In the genomic region with DNA sequence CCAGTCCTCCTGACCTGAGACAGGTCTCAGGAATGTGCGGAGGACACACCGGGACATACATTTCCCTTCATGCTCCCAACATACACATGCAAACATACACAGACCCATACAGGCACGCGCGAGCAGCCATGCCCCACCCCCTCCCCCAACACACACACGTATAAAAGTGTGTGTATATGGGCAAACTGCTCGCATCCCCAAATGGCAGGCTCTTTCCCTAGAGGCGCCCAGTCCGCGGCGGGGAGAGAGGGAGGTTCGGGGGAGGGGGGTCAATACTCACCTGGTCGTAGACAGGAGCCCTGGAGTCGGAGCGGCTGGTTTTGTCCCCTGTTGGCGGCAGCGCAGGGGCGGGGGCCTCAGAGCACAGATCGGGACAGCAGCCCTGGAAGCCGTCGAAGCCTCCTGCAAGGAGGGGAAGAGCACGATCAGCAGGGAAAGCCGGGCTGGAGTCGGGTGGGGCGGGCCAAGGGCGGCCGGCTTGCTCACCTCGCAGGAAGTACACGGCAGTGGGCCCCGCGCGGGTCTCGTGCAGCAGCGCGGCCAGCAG, we compare ENCODE assay signal across 8 cellular contexts. TPM values are rescaled to one million over a fixed set of nuclear protein-coding genes. Genes with fewer than 3 reads are reported as not detected.
DNase-seq lines count a peak whose midpoint lies in the region; ATAC-seq, FAIRE-seq and TF ChIP-seq lines count a peak whose summit lies in the region.

No MANE protein-coding gene starts in this region.

- POLR2A ChIA-PET in BJ (lab: Charles Lee), result interaction anchor here (0.6 kb wide), 1 partner anchor 48 kb away, joined by 4 read pairs; no protein-coding TSS in a partner anchor
- POLR2A ChIA-PET in activated CD4-positive, alpha-beta memory T cell treated with anti-CD3 and anti-CD28 coated beads for 36 hours (lab: Charles Lee), result interaction anchor here (1.6 to 11.0 kb wide), 4 partner anchors 14 to 122 kb away, joined by 4 to 206 read pairs (median 117); no protein-coding TSS in a partner anchor

- H3K4me3 ChIP-seq in BJ (ENCODE audit: low read depth, low read length) (peak overlapping the region; percentile 57), fibroblast of pulmonary artery (replicated peaks; ENCODE audit: low read depth, low read length) (peak overlapping the region; percentile 47), sigmoid colon (peak overlapping the region; percentile 18 to 70 (median 57))

- no peaks in the 10 kb centered on the region for H3K9me3 Mint-ChIP-seq in activated CD4-positive, alpha-beta memory T cell treated with anti-CD3 and anti-CD28 coated beads for 36 hours

- peaks cover 38% of the 10 kb centered on the region for H3K36me3 Mint-ChIP-seq in activated CD4-positive, alpha-beta memory T cell treated with anti-CD3 and anti-CD28 coated beads for 36 hours

- no peak for ATAC-seq in HG02840 (IDR thresholded peaks at IDR 0.05; ENCODE audit: low FRiP score, unreplicated experiment)

- H3K4me1 Mint-ChIP-seq in activated CD4-positive, alpha-beta memory T cell treated with anti-CD3 and anti-CD28 coated beads for 36 hours (ENCODE audit: low read depth), result peaks cover 55% of the 10 kb centered on the region

- no peaks in the 10 kb centered on the region for H3K9me3 ChIP-seq in sigmoid colon

- no peak for FAIRE-seq in frontal cortex (lab: Jason Lieb, UNC)

- H3K27ac ChIP-seq in sigmoid colon, result peak overlapping the region in 3 of 4 donors; percentile 28 to 60 (median 60)

- TF ChIP-seq EP300 in sigmoid colon (IDR thresholded peaks at IDR 0.05), result no peak

- DNase-seq in BJ (ENCODE audit: low read depth) (no peak), HK-2 (ENCODE audit: unreplicated experiment) (peak; percentile 60), fibroblast of pulmonary artery (ENCODE audit: low read depth) (no peak), sigmoid colon (peak; percentile 66), frontal cortex (ENCODE audit: low spot score in 2 of 2) (no peak), SIG-M5 (lab: John Stamatoyannopoulos, UW) (no peak)
- peak; percentile 50 for DNase-seq in activated CD4-positive, alpha-beta memory T cell treated with anti-CD3 and anti-CD28 coated beads for 36 hours

- no peak for TF ChIP-seq CTCF in BJ (IDR thresholded peaks at IDR 0.05; ENCODE audit: insufficient read depth, low read depth, low read length)
- TF ChIP-seq CTCF in fibroblast of pulmonary artery (IDR thresholded peaks at IDR 0.05; ENCODE audit: low read length, missing control alignments), result no peak
- no peak for TF ChIP-seq CTCF in sigmoid colon (IDR thresholded peaks at IDR 0.05)

- H3K4me1 ChIP-seq in sigmoid colon, result peaks cover 0 to 17% (median 15%) of the 10 kb centered on the region in 4 donors

- 5 to 15% methylated on average over 35 of the region's 35 CpGs for WGBS in sigmoid colon, 2 donors

- H3K27me3 ChIP-seq in BJ (ENCODE audit: control insufficient read depth, insufficient read depth, low read length), result no peaks in the 10 kb centered on the region
- peaks cover 0 to 9% (median 0%) of the 10 kb centered on the region in 3 donors for H3K27me3 ChIP-seq in sigmoid colon

- intact Hi-C loops in activated CD4-positive, alpha-beta memory T cell treated with anti-CD3 and anti-CD28 coated beads for 36 hours (cut with micrococcal nuclease), result loop anchor here (1.0 to 5.0 kb wide), 6 partner anchors 14 to 493 kb away; a partner anchor contains a TSS
- intact Hi-C loops in sigmoid colon (cut with DNase I), result loop anchor here (5.0 kb wide), 1 partner anchor 118 kb away; no protein-coding TSS in a partner anchor

- no peaks in the 10 kb centered on the region for H3K36me3 ChIP-seq in BJ (ENCODE audit: control insufficient read depth, insufficient read depth, low read length)
- no peaks in the 10 kb centered on the region for H3K36me3 ChIP-seq in sigmoid colon

- H3K27me3 Mint-ChIP-seq in activated CD4-positive, alpha-beta memory T cell treated with anti-CD3 and anti-CD28 coated beads for 36 hours, result peaks cover 4% of the 10 kb centered on the region

- CTCF ChIA-PET in BJ (lab: Yijun Ruan, JAX), result interaction anchor here (1.0 to 2.0 kb wide), 3 partner anchors 65 to 152 kb away, joined by 3 to 5 read pairs (median 4); a partner anchor contains a TSS
- CTCF ChIA-PET in activated CD4-positive, alpha-beta memory T cell treated with anti-CD3 and anti-CD28 coated beads for 36 hours (lab: Charles Lee), result interaction anchor here (1.1 to 13.8 kb wide), 7 partner anchors 14 to 152 kb away, joined by 3 to 474 read pairs (median 6); a partner anchor contains a TSS

- no peak for TF ChIP-seq POLR2A in sigmoid colon (IDR thresholded peaks at IDR 0.05)

- H3K4me3 Mint-ChIP-seq in activated CD4-positive, alpha-beta memory T cell treated with anti-CD3 and anti-CD28 coated beads for 36 hours, result peak overlapping the region; percentile 96

- H3K27ac Mint-ChIP-seq in activated CD4-positive, alpha-beta memory T cell treated with anti-CD3 and anti-CD28 coated beads for 36 hours, result peak overlapping the region; percentile 95

RNA-seq across cellular contexts. Expression of a gene that starts 0.7 kb away (rescaled TPM):
- polyA plus RNA-seq in BJ (2011; rRNA removed) (0.82 and 2.2 TPM in 2 replicates), sigmoid colon (10 to 100 TPM in 1 of 3 donors, 1 to 10 TPM in 2; 1.2 to 17.4 (median 1.2) TPM)
- polyA minus RNA-seq in BJ (2011; rRNA and poly(A)+ RNA removed), result 0.67 and 1.6 TPM in 2 replicates
- 100 to 1,000 TPM; 522 to 539 TPM for total RNA-seq in activated CD4-positive, alpha-beta memory T cell treated with anti-CD3 and anti-CD28 coated beads for 36 hours
- total RNA-seq in sigmoid colon (1 to 10 TPM in 3 of 4 donors, not detected in 1; 2.5 to 6.7 (median 3.0) TPM), frontal cortex (4.5 TPM)

RNA-seq across cellular contexts. Expression of a gene that starts 6.3 kb away (rescaled TPM):
- polyA plus RNA-seq in BJ (2011; rRNA removed) (not detected in 2 replicates), sigmoid colon (under 1 TPM in 1 of 3 donors, not detected in 2; 0.36 TPM)
- polyA minus RNA-seq in BJ (2011; rRNA and poly(A)+ RNA removed), result not detected in 2 replicates
- total RNA-seq in activated CD4-positive, alpha-beta memory T cell treated with anti-CD3 and anti-CD28 coated beads for 36 hours, result 1 to 10 TPM; 1.8 to 2.4 TPM
- total RNA-seq in sigmoid colon (not detected), frontal cortex (not detected)

RNA-seq across cellular contexts. Expression of a gene that starts 28.2 kb away (rescaled TPM):
- polyA plus RNA-seq in BJ (2011; rRNA removed) (not detected in 2 replicates), sigmoid colon (under 1 TPM in 2 of 3 donors, not detected in 1; under 0.01 to 0.54 TPM)
- polyA minus RNA-seq in BJ (2011; rRNA and poly(A)+ RNA removed), result not detected in 2 replicates
- under 1 TPM; 0.21 to 0.36 TPM for total RNA-seq in activated CD4-positive, alpha-beta memory T cell treated with anti-CD3 and anti-CD28 coated beads for 36 hours
- total RNA-seq in sigmoid colon (1 to 10 TPM in 2 of 4 donors, under 1 TPM in 2; 0.49 to 1.4 (median 0.83) TPM), frontal cortex (under 0.01 TPM)

Comparison
In these comparisons a context has a peak if more than half of its experiments do, and no peak if none do; other contexts are left out.
1. DNase-seq: peak in HK-2 (single experiment), activated CD4-positive, alpha-beta memory T cell treated with anti-CD3 and anti-CD28 coated beads for 36 hours (single experiment) and sigmoid colon (single experiment); none in BJ (single experiment), fibroblast of pulmonary artery (single experiment), frontal cortex (0 of 2) and SIG-M5 (single experiment).
2. RNA of a gene that starts 0.7 kb away (total RNA-seq): 522 to 539 TPM in activated CD4-positive, alpha-beta memory T cell treated with anti-CD3 and anti-CD28 coated beads for 36 hours; 4.5 TPM in frontal cortex (single experiment) and 2.5 to 6.7 TPM in sigmoid colon; every median in the first group is over 10 times any median in the second.
3. Peak in every context shown above with its lines, with median percentiles within 50 percentile points of each other: H3K4me3 ChIP-seq.